1 cellular context compared by ENCODE assay signal in the genomic region with DNA sequence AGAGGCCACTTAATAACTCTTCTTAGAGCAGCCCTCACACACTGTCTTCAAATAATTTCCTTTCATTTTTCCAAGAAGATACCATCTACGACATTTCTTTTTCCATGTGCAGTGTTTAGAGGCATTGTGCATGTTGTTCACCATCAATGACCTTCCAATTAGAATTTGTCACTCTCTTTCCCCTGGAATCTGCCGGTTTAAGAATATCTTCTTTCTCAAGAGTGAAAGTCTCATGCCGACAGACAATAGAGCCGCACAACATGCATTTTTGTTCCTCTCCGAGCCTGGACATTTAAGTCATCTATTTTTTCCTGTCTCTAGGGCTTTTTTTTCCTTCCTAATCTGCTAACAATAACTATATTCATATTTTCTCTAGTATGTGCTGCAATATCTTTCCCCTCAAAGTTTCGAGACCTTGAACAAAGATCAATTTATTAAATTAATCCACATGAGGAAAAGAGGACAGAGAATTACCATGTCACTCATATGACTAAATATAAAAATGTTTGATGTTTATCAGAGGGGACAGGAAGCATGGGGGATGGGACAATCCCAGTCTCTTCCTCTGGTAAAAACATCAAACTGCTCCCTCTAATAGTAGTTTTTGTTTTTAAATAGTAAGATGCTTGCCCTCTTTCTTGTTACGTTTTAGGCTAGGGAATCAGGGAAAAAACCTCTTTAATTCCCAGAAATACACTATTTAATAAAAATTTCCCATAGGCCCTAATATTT.
TF ChIP-seq lines count a peak whose summit lies in the region.

No MANE protein-coding gene starts in this region.

TF ChIP-seq in H1, 55 proteins besides CTCF, POLR2A, EP300 and RAD21:
- TF ChIP-seq KDM4A (IDR thresholded peaks at IDR 0.05; ENCODE audit: low read depth, low read length, severe bottlenecking) (no peak), SAP30 (IDR thresholded peaks at IDR 0.05; ENCODE audit: insufficient read depth, insufficient replicate concordance, low read length) (no peak), JUN (IDR thresholded peaks at IDR 0.05; ENCODE audit: low read depth, low read length) (no peak), POLR2AphosphoS5 (IDR thresholded peaks at IDR 0.05; ENCODE audit: low read depth, low read length) (no peak), BRCA1 (IDR thresholded peaks at IDR 0.05; ENCODE audit: low read depth, low read length) (no peak), SP4 (IDR thresholded peaks at IDR 0.05; ENCODE audit: low read length) (no peak), POU5F1 (IDR thresholded peaks at IDR 0.05; ENCODE audit: low read depth, low read length) (no peak), NRF1 (IDR thresholded peaks at IDR 0.05; ENCODE audit: low read depth, low read length) (no peak), HDAC2 (IDR thresholded peaks at IDR 0.05; ENCODE audit: borderline replicate concordance in 1 of 2, low read depth in 2 of 2, low read length in 2 of 2) (no peak), EZH2 (IDR thresholded peaks at IDR 0.05; ENCODE audit: low read depth, low read length, severe bottlenecking) (no peak), GTF2F1 (IDR thresholded peaks at IDR 0.05; ENCODE audit: borderline replicate concordance, low read depth, low read length) (no peak), SP2 (IDR thresholded peaks at IDR 0.05; ENCODE audit: low read length) (no peak), YY1 (IDR thresholded peaks at IDR 0.05; ENCODE audit: low read depth, low read length) (no peak), JUND (IDR thresholded peaks at IDR 0.05; ENCODE audit: low read length) (no peak), SIX5 (IDR thresholded peaks at IDR 0.05; ENCODE audit: low read depth, low read length) (no peak), KDM1A (IDR thresholded peaks at IDR 0.05; ENCODE audit: borderline replicate concordance, low read length) (no peak), TAF1 (IDR thresholded peaks at IDR 0.05; ENCODE audit: low read depth, low read length) (no peak), TCF12 (IDR thresholded peaks at IDR 0.05; ENCODE audit: low read depth, low read length) (no peak)
- TF ChIP-seq, protein P1, sequence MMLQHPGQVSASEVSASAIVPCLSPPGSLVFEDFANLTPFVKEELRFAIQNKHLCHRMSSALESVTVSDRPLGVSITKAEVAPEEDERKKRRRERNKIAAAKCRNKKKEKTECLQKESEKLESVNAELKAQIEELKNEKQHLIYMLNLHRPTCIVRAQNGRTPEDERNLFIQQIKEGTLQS (IDR thresholded peaks at IDR 0.05; ENCODE audit: insufficient read depth, low read depth, low read length) = no peak
- TF ChIP-seq, protein P2, sequence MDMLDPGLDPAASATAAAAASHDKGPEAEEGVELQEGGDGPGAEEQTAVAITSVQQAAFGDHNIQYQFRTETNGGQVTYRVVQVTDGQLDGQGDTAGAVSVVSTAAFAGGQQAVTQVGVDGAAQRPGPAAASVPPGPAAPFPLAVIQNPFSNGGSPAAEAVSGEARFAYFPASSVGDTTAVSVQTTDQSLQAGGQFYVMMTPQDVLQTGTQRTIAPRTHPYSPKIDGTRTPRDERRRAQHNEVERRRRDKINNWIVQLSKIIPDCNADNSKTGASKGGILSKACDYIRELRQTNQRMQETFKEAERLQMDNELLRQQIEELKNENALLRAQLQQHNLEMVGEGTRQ (IDR thresholded peaks at IDR 0.05; ENCODE audit: low read length) = no peak
TF ChIP-seq in H1: peak in this region for 0.
